ENCODE assay signal across 22 cellular contexts in genomic region chr11:37849731-37850130, GRCh38.
"Had no signal": no experiment of that assay in that cellular context is flagged by ENCODE, and none has a peak within 500 bp of the region (broad histone marks: within the 10 kb centered on the region; RNA-seq: fewer than 3 reads in every experiment).

No MANE protein-coding gene starts in this region.

- H3K4me3 ChIP-seq: heart left ventricle, lower lobe of right lung, pancreas, psoas muscle, right atrium auricular region, thyroid gland, upper lobe of right lung had no signal

- H3K36me3 Mint-ChIP-seq: activated naive CD8-positive, alpha-beta T cell treated with anti-CD3 and anti-CD28 coated beads, Interleukin-2, amount 10 ng/mL, durations not matched to agents 7 days and 5 days; naive thymus-derived CD4-positive, alpha-beta T cell had no signal

- H3K27ac Mint-ChIP-seq: activated CD4-positive, alpha-beta memory T cell treated with anti-CD3 and anti-CD28 coated beads, Interleukin-2, amount 10 ng/mL, durations not matched to agents 7 days and 5 days; activated CD4-positive, alpha-beta T cell treated with anti-CD3 and anti-CD28 coated beads, Interleukin-2, amount 10 ng/mL, durations not matched to agents 24 days and 14 days; activated naive CD4-positive, alpha-beta T cell treated with anti-CD3 and anti-CD28 coated beads for 36 hours; activated naive CD8-positive, alpha-beta T cell treated with anti-CD3 and anti-CD28 coated beads, Interleukin-2, amount 10 ng/mL, durations not matched to agents 7 days and 5 days; activated T-cell treated with anti-CD3 and anti-CD28 coated beads, Interleukin-2, amount 50 U/mL, for 72 hours; naive thymus-derived CD4-positive, alpha-beta T cell had no signal

- DNase-seq: activated CD4-positive, alpha-beta memory T cell treated with anti-CD3 and anti-CD28 coated beads, Interleukin-2, amount 10 ng/mL, durations not matched to agents 7 days and 5 days; activated CD4-positive, alpha-beta T cell treated with anti-CD3 and anti-CD28 coated beads, Interleukin-2, amount 10 ng/mL, durations not matched to agents 24 days and 14 days; activated effector memory CD4-positive, alpha-beta T cell treated with Interleukin-2 at 50 U/mL for 16 hours; activated naive CD4-positive, alpha-beta T cell treated with anti-CD3 and anti-CD28 coated beads for 36 hours; activated naive CD8-positive, alpha-beta T cell treated with anti-CD3 and anti-CD28 coated beads, Interleukin-2, amount 10 ng/mL, durations not matched to agents 7 days and 5 days; activated T-cell treated with anti-CD3 and anti-CD28 coated beads, Interleukin-2, amount 50 U/mL, for 72 hours; amygdala; cerebellar nuclear complex; cortex of kidney; effector CD4-positive, alpha-beta T cell; heart left ventricle; left colon; lower lobe of right lung; naive thymus-derived CD4-positive, alpha-beta T cell; pancreas; psoas muscle; stimulated activated CD4-positive, alpha-beta T cell treated with anti-CD3 and anti-CD28 coated beads, Interleukin-4, amount 100 ng/mL, for 24 hours; stimulated activated naive CD8-positive, alpha-beta T cell treated with anti-CD3 and anti-CD28 coated beads, Interleukin-15, Interleukin-2, amounts not matched to agents 100 U/mL and 50 U/mL, for 24 hours; substantia nigra; thyroid gland; upper lobe of right lung had no signal

- H3K4me3 Mint-ChIP-seq: activated CD4-positive, alpha-beta memory T cell treated with anti-CD3 and anti-CD28 coated beads, Interleukin-2, amount 10 ng/mL, durations not matched to agents 7 days and 5 days; activated CD4-positive, alpha-beta T cell treated with anti-CD3 and anti-CD28 coated beads, Interleukin-2, amount 10 ng/mL, durations not matched to agents 24 days and 14 days; activated naive CD4-positive, alpha-beta T cell treated with anti-CD3 and anti-CD28 coated beads for 36 hours; activated naive CD8-positive, alpha-beta T cell treated with anti-CD3 and anti-CD28 coated beads, Interleukin-2, amount 10 ng/mL, durations not matched to agents 7 days and 5 days; activated T-cell treated with anti-CD3 and anti-CD28 coated beads, Interleukin-2, amount 50 U/mL, for 72 hours; naive thymus-derived CD4-positive, alpha-beta T cell had no signal

- H3K9me3 Mint-ChIP-seq: activated CD4-positive, alpha-beta T cell treated with anti-CD3 and anti-CD28 coated beads, Interleukin-2, amount 10 ng/mL, durations not matched to agents 24 days and 14 days had no signal

- H3K4me1 ChIP-seq: heart left ventricle, lower lobe of right lung, pancreas, psoas muscle, right atrium auricular region, thyroid gland, upper lobe of right lung had no signal

- H3K4me1 Mint-ChIP-seq: activated CD4-positive, alpha-beta memory T cell treated with anti-CD3 and anti-CD28 coated beads, Interleukin-2, amount 10 ng/mL, durations not matched to agents 7 days and 5 days; activated CD4-positive, alpha-beta T cell treated with anti-CD3 and anti-CD28 coated beads, Interleukin-2, amount 10 ng/mL, durations not matched to agents 24 days and 14 days; activated naive CD8-positive, alpha-beta T cell treated with anti-CD3 and anti-CD28 coated beads, Interleukin-2, amount 10 ng/mL, durations not matched to agents 7 days and 5 days; naive thymus-derived CD4-positive, alpha-beta T cell had no signal

- H3K9me3 ChIP-seq: heart left ventricle, lower lobe of right lung, pancreas, right atrium auricular region, thyroid gland, upper lobe of right lung had no signal

- H3K36me3 ChIP-seq: heart left ventricle, lower lobe of right lung, pancreas, right atrium auricular region, thyroid gland, upper lobe of right lung had no signal

- H3K27ac ChIP-seq: heart left ventricle, lower lobe of right lung, pancreas, psoas muscle, right atrium auricular region, thyroid gland, upper lobe of right lung had no signal

- ATAC-seq: activated T-cell treated with anti-CD3 and anti-CD28 coated beads, Interleukin-2, amount 50 U/mL, for 72 hours; heart left ventricle; left colon; lower lobe of right lung; naive thymus-derived CD4-positive, alpha-beta T cell; pancreas; psoas muscle; stimulated activated naive CD8-positive, alpha-beta T cell treated with anti-CD3 and anti-CD28 coated beads, Interleukin-15, Interleukin-2, amounts not matched to agents 100 U/mL and 50 U/mL, for 24 hours; upper lobe of right lung had no signal

- H3K27me3 ChIP-seq: heart left ventricle, pancreas, right atrium auricular region, thyroid gland, upper lobe of right lung had no signal

- H3K27me3 Mint-ChIP-seq: activated CD4-positive, alpha-beta memory T cell treated with anti-CD3 and anti-CD28 coated beads, Interleukin-2, amount 10 ng/mL, durations not matched to agents 7 days and 5 days; activated CD4-positive, alpha-beta T cell treated with anti-CD3 and anti-CD28 coated beads, Interleukin-2, amount 10 ng/mL, durations not matched to agents 24 days and 14 days; activated naive CD8-positive, alpha-beta T cell treated with anti-CD3 and anti-CD28 coated beads, Interleukin-2, amount 10 ng/mL, durations not matched to agents 7 days and 5 days; naive thymus-derived CD4-positive, alpha-beta T cell had no signal
